ENCODE assay signal across 26 cellular contexts in the genomic region with DNA sequence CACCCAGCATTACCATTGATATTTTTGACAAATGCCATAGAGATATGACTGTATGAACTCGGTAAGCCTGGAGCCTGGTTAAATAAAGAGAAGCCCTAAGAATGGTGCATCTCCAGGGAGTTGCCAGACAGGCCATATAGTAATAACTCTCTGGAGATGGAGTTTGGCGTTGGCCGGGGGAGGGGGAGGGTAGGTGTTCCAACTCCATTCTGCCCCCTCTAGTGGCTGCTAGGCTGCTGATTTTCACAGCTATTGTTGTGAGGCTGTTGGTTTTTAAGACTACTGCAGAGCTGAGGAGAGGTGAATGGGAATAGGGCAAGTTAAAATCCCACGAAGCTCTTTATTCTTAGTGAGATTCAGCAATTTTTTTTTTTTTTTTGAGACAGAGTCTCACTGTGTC.
A peak's percentile ranks its signal among the peaks of the same experiment; 100 is the strongest.
DNase-seq lines count a peak whose midpoint lies in the region; ATAC-seq and TF ChIP-seq lines count a peak whose summit lies in the region.
"Had no signal": no experiment of that assay in that cellular context is flagged by ENCODE, and none has a peak within 500 bp of the region (broad histone marks: within the 10 kb centered on the region; RNA-seq: fewer than 3 reads in every experiment).

No MANE protein-coding gene starts in this region.

- H3K27ac ChIP-seq in mesendoderm (ENCODE audit: low read depth, low read length) (no peak overlapping the region), gastroesophageal sphincter (no peak overlapping the region)
- H3K27ac ChIP-seq: BLaER1 treated with 17β-estradiol and CSF1 and Interleukin-3, amounts not matched to agents 10 nM and 100 nM; cardiac muscle cell; left lung; parathyroid adenoma; RWPE1; upper lobe of left lung had no signal

- DNase-seq in SHP77 (lab: John Stamatoyannopoulos, UW) (peak; percentile 1 to 4), SHP77 treated with DMSO at 0.1 percent for 48 hours (lab: John Stamatoyannopoulos, UW) (no peak), HEK293T (ENCODE audit: extremely low spot score) (peak; percentile 40), WTC11 (ENCODE audit: low spot score) (peak; percentile 58), mesendoderm (peak; percentile 83), T-cell (no peak)
- DNase-seq: activated naive CD4-positive, alpha-beta T cell treated with anti-CD3 and anti-CD28 coated beads for 36 hours; activated T-cell treated with anti-CD3 and anti-CD28 coated beads, Interleukin-2, amount 50 U/mL, for 72 hours; amygdala; EL; glutamatergic neuron; KBM-7; left lung; midbrain; NCI-H1048; NCI-H2081; NCI-H446 treated with DMSO at 0.1 percent for 48 hours; right cardiac atrium; upper lobe of left lung had no signal

- H2BK15ac ChIP-seq in mesendoderm (replicated peaks; ENCODE audit: low read depth), result no peak overlapping the region

- no peak overlapping the region for H3K9ac ChIP-seq in mesendoderm (ENCODE audit: low read length)
- H3K9ac ChIP-seq: BLaER1 treated with 17β-estradiol and CSF1 and Interleukin-3, amounts not matched to agents 10 nM and 100 nM; parathyroid adenoma had no signal

- H3K18ac ChIP-seq in mesendoderm (ENCODE audit: low read length), result no peak overlapping the region

- no peak overlapping the region for H3K23ac ChIP-seq in mesendoderm (ENCODE audit: low read length)

- no peaks in the 10 kb centered on the region for H3K27me3 ChIP-seq in mesendoderm (ENCODE audit: insufficient read depth, low read length, poor library complexity)
- H3K27me3 ChIP-seq in gastroesophageal sphincter, result no peaks in the 10 kb centered on the region
- H3K27me3 ChIP-seq: BLaER1 treated with 17β-estradiol and CSF1 and Interleukin-3, amounts not matched to agents 10 nM and 100 nM; cardiac muscle cell; left lung; upper lobe of left lung had no signal

- H3K36me3 ChIP-seq in mesendoderm (ENCODE audit: control insufficient read depth, insufficient read depth, low read length), result no peaks in the 10 kb centered on the region
- no peaks in the 10 kb centered on the region for H3K36me3 ChIP-seq in gastroesophageal sphincter
- H3K36me3 ChIP-seq: cardiac muscle cell, left lung, upper lobe of left lung had no signal

- H3K27me3 Mint-ChIP-seq in WTC11 (ENCODE audit: low read depth), result no peaks in the 10 kb centered on the region
- peaks cover 0 to 4% of the 10 kb centered on the region in 2 donors for H3K27me3 Mint-ChIP-seq in T-cell

- peaks cover 19% of the 10 kb centered on the region for H3K9me3 Mint-ChIP-seq in WTC11
- peaks cover 5 to 27% (median 22%) of the 10 kb centered on the region in 3 donors for H3K9me3 Mint-ChIP-seq in T-cell

- H4K5ac ChIP-seq in mesendoderm (ENCODE audit: low read length), result no peak overlapping the region

- peaks cover 0 to 34% (median 0%) of the 10 kb centered on the region in 3 donors for H3K9me3 ChIP-seq in gastroesophageal sphincter

- H3K36me3 Mint-ChIP-seq in WTC11, result peaks cover 18% of the 10 kb centered on the region
- H3K36me3 Mint-ChIP-seq in T-cell, result no peaks in the 10 kb centered on the region

- H4K8ac ChIP-seq in mesendoderm (ENCODE audit: low read depth, low read length), result no peak overlapping the region

- CTCF ChIA-PET in HEK293T (lab: Yijun Ruan, JAX), result no interaction called here
- CTCF ChIA-PET in WTC11 (lab: Charles Lee), result interaction anchor here (0.6 to 1.5 kb wide), 12 partner anchors 9 to 327 kb away, joined by 3 to 19 read pairs (median 4); no protein-coding TSS in a partner anchor
- CTCF ChIA-PET in T-cell (lab: Charles Lee), result interaction anchor here in 1 of 2 donors (0.7 kb wide), 1 partner anchor 21 kb away, joined by 3 read pairs; no protein-coding TSS in a partner anchor

- H2BK120ac ChIP-seq in mesendoderm (ENCODE audit: low read depth, low read length), result no peak overlapping the region

- H3K4me3 ChIP-seq in mesendoderm (ENCODE audit: low read length) (no peak overlapping the region), gastroesophageal sphincter (no peak overlapping the region)
- H3K4me3 ChIP-seq: cardiac muscle cell, left lung, upper lobe of left lung had no signal

- H3K4ac ChIP-seq in mesendoderm (ENCODE audit: low read depth, low read length), result no peak overlapping the region

- H3K79me2 ChIP-seq in mesendoderm (ENCODE audit: control insufficient read depth, insufficient read depth, low read length), result no peaks in the 10 kb centered on the region
- H3K79me2 ChIP-seq: parathyroid adenoma had no signal

- H3K4me2 ChIP-seq in mesendoderm (ENCODE audit: low read length), result no peak overlapping the region
- H3K4me2 ChIP-seq: BLaER1 treated with 17β-estradiol and CSF1 and Interleukin-3, amounts not matched to agents 10 nM and 100 nM had no signal

- no peak for TF ChIP-seq POLR2A in gastroesophageal sphincter (IDR thresholded peaks at IDR 0.05)

- peaks cover 4% of the 10 kb centered on the region for H3K4me1 Mint-ChIP-seq in WTC11
- no peaks in the 10 kb centered on the region for H3K4me1 Mint-ChIP-seq in T-cell

- H2AK5ac ChIP-seq in mesendoderm (ENCODE audit: low read length), result no peak overlapping the region

- H3K4me3 Mint-ChIP-seq in WTC11 (no peak overlapping the region), T-cell (no peak overlapping the region)
- H3K4me3 Mint-ChIP-seq: activated naive CD4-positive, alpha-beta T cell treated with anti-CD3 and anti-CD28 coated beads for 36 hours; activated T-cell treated with anti-CD3 and anti-CD28 coated beads, Interleukin-2, amount 50 U/mL, for 72 hours; natural killer cell treated with Interleukin-12 subunit alpha and Interleukin-12 subunit beta and Interleukin-15 and Interleukin-18, amount 100 ng/mL, for 72 hours had no signal

- H3K79me1 ChIP-seq in mesendoderm (ENCODE audit: low read length), result no peaks in the 10 kb centered on the region

- no CpG with 5 or more reads among the region's 4 CpGs for WGBS in mesendoderm (ENCODE audit: extremely low coverage, insufficient coverage, low lambda C conversion rate)
- 60 to 85% methylated on average over 1 to 3 of the region's 4 CpGs for WGBS in gastroesophageal sphincter (ENCODE audit: low coverage in 1 of 2), 2 donors

- POLR2A ChIA-PET in HEK293T (lab: Yijun Ruan, JAX), result interaction anchor here (0.7 kb wide), 1 partner anchor 26 kb away, joined by 3 read pairs; no protein-coding TSS in a partner anchor
- POLR2A ChIA-PET in WTC11 (lab: Charles Lee), result interaction anchor here (0.7 to 1.3 kb wide), 2 partner anchors 11 to 22 kb away, joined by 3 to 6 read pairs; no protein-coding TSS in a partner anchor
- POLR2A ChIA-PET in T-cell (lab: Charles Lee), result no interaction called here

- H2BK5ac ChIP-seq in mesendoderm (ENCODE audit: low read length), result no peak overlapping the region

- H3K27ac Mint-ChIP-seq in WTC11 (no peak overlapping the region), T-cell (no peak overlapping the region)
- H3K27ac Mint-ChIP-seq: activated naive CD4-positive, alpha-beta T cell treated with anti-CD3 and anti-CD28 coated beads for 36 hours; activated T-cell treated with anti-CD3 and anti-CD28 coated beads, Interleukin-2, amount 50 U/mL, for 72 hours; natural killer cell treated with Interleukin-12 subunit alpha and Interleukin-12 subunit beta and Interleukin-15 and Interleukin-18, amount 100 ng/mL, for 72 hours had no signal

- ATAC-seq in WTC11 (peak; percentile 83), gastroesophageal sphincter (no peak), T-cell (replicated peaks in 1 of 4) (no peak), GM21423 (IDR thresholded peaks at IDR 0.05; ENCODE audit: unreplicated experiment) (no peak)
- ATAC-seq: activated T-cell treated with anti-CD3 and anti-CD28 coated beads, Interleukin-2, amount 50 U/mL, for 72 hours; left lung; natural killer cell treated with Interleukin-12 subunit alpha and Interleukin-12 subunit beta and Interleukin-15 and Interleukin-18, amount 100 ng/mL, for 72 hours; right cardiac atrium had no signal

- no peaks in the 10 kb centered on the region for H3K4me1 ChIP-seq in mesendoderm (ENCODE audit: control insufficient read depth, low read depth, low read length)
- H3K4me1 ChIP-seq in gastroesophageal sphincter, result no peaks in the 10 kb centered on the region
- H3K4me1 ChIP-seq: left lung, parathyroid adenoma, upper lobe of left lung had no signal

- H3K56ac ChIP-seq in mesendoderm (ENCODE audit: low read length), result no peak overlapping the region

- TF ChIP-seq CTCF in WTC11 (IDR thresholded peaks at IDR 0.05) (no peak), gastroesophageal sphincter (IDR thresholded peaks at IDR 0.05) (no peak)

- no peak for TF ChIP-seq EP300 in gastroesophageal sphincter (IDR thresholded peaks at IDR 0.05)

TF ChIP-seq in HEK293T, 16 proteins besides CTCF, POLR2A, EP300 and RAD21:
- no peak for TF ChIP-seq FOXM1 (IDR thresholded peaks at IDR 0.05; ENCODE audit: borderline replicate concordance)
- TF ChIP-seq BHLHE40 (IDR thresholded peaks at IDR 0.05; ENCODE audit: borderline replicate concordance), result no peak
- TF ChIP-seq HDGF (IDR thresholded peaks at IDR 0.05; ENCODE audit: borderline replicate concordance), result no peak
- TF ChIP-seq FOXA1 (IDR thresholded peaks at IDR 0.05), result no peak
- TF ChIP-seq LEF1 (IDR thresholded peaks at IDR 0.05; ENCODE audit: borderline replicate concordance), result no peak
- TF ChIP-seq ZNF384 (IDR thresholded peaks at IDR 0.05), result no peak
- TF ChIP-seq ARNT (IDR thresholded peaks at IDR 0.05), result no peak
- TF ChIP-seq ELF4 (IDR thresholded peaks at IDR 0.05), result no peak
- no peak for TF ChIP-seq L3MBTL2 (conservative IDR thresholded peaks at IDR 0.05)
- no peak for TF ChIP-seq SUZ12 (IDR thresholded peaks at IDR 0.05)
- TF ChIP-seq FOXK2 (IDR thresholded peaks at IDR 0.05), result no peak
- TF ChIP-seq CTBP1 (IDR thresholded peaks at IDR 0.05; ENCODE audit: borderline replicate concordance), result no peak
- no peak for TF ChIP-seq SP1 (IDR thresholded peaks at IDR 0.05)
TF ChIP-seq in HEK293T: peak in this region for 0.

TF ChIP-seq in WTC11, 78 proteins besides CTCF, POLR2A, EP300 and RAD21:
- TF ChIP-seq NR1H2 (CRISPR knock-in tag; IDR thresholded peaks at IDR 0.05), result no peak
- TF ChIP-seq, protein P1, sequence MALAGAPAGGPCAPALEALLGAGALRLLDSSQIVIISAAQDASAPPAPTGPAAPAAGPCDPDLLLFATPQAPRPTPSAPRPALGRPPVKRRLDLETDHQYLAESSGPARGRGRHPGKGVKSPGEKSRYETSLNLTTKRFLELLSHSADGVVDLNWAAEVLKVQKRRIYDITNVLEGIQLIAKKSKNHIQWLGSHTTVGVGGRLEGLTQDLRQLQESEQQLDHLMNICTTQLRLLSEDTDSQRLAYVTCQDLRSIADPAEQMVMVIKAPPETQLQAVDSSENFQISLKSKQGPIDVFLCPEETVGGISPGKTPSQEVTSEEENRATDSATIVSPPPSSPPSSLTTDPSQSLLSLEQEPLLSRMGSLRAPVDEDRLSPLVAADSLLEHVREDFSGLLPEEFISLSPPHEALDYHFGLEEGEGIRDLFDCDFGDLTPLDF (CRISPR knock-in tag; IDR thresholded peaks at IDR 0.05), result no peak
- no peak for TF ChIP-seq ETV6 (CRISPR knock-in tag; IDR thresholded peaks at IDR 0.05)
- no peak for TF ChIP-seq MXD4 (CRISPR knock-in tag; IDR thresholded peaks at IDR 0.05; ENCODE audit: borderline replicate concordance)
- no peak for TF ChIP-seq RELA (CRISPR knock-in tag; IDR thresholded peaks at IDR 0.05; ENCODE audit: borderline replicate concordance)

Comparison
In these comparisons a context has a peak if more than half of its experiments do, and no peak if none do; other contexts are left out.
1. DNase-seq: peak in SHP77 (2 of 2), HEK293T (single experiment), WTC11 (single experiment) and mesendoderm (single experiment); none in SHP77 treated with DMSO at 0.1 percent for 48 hours (single experiment) and T-cell (0 of 34).
2. POLR2A ChIA-PET loops: an anchor here in HEK293T (0.7 kb wide) and WTC11 (0.7 to 1.3 kb wide); none called in T-cell.